Comparison of ENCODE assay signal across 1 cellular context in the genomic region with DNA sequence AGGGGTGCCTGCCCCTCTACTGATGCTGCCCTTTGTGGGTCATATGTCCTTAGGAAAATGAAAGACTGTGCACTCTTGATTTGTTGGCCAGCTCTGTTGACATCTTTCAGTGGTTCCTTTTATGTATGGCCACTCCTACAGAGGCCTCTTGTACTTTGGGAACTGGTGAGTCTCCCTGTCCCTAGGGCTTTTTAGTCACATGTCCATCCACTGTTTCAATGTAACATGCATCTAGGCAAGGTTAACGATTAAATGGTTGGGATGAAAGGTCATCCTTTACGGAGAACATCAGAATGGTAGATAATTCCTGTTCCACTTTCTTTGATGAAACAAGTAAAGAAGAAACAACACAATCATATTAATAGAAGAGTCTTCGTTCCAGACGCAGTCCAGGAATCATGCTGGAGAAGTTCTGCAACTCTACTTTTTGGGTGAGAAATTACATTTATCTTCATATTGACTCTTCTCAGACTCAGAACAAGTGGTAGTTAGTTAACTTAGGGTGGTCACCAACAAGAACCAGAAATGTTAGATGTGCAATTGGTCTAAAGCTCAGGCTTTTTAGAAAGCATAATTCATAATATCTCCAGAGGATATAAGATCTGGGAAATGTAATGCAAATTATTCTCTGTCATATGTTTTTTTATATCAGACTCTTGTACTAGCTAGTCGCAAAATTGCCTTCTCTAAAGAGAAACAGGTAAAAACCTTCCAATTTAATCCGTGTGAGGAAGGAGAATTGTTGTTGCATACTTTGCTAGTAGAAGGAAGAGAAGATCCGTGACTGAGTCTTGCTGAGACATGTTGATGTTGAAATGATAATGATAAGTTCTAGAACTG.
TF ChIP-seq lines count a peak whose summit lies in the region.

A gene (plus strand): TSS at position 194 of the 840 bp plus-strand sequence. CDS start 205 bp downstream, at position 399.

TF ChIP-seq in HepG2, 621 proteins besides CTCF, POLR2A, EP300 and RAD21 (continued from another document and continues in another):
- TF ChIP-seq, protein P1, sequence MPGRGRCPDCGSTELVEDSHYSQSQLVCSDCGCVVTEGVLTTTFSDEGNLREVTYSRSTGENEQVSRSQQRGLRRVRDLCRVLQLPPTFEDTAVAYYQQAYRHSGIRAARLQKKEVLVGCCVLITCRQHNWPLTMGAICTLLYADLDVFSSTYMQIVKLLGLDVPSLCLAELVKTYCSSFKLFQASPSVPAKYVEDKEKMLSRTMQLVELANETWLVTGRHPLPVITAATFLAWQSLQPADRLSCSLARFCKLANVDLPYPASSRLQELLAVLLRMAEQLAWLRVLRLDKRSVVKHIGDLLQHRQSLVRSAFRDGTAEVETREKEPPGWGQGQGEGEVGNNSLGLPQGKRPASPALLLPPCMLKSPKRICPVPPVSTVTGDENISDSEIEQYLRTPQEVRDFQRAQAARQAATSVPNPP (CRISPR knock-in tag; IDR thresholded peaks at IDR 0.05) = no peak
- TF ChIP-seq HOXA5 (CRISPR knock-in tag; IDR thresholded peaks at IDR 0.05) = no peak; the same call in 1 of the 2 replicates
- no peak for TF ChIP-seq NCOA5 (CRISPR knock-in tag; IDR thresholded peaks at IDR 0.05)
- TF ChIP-seq ZNF776 (CRISPR knock-in tag; IDR thresholded peaks at IDR 0.05) = no peak
- no peak for TF ChIP-seq MTA3 (CRISPR knock-in tag; IDR thresholded peaks at IDR 0.05)
- TF ChIP-seq POLR2AphosphoS2 (IDR thresholded peaks at IDR 0.05; ENCODE audit: low read depth, low read length) = no peak
- no peak for TF ChIP-seq XBP1 (CRISPR knock-in tag; IDR thresholded peaks at IDR 0.05)
- TF ChIP-seq, protein P2, sequence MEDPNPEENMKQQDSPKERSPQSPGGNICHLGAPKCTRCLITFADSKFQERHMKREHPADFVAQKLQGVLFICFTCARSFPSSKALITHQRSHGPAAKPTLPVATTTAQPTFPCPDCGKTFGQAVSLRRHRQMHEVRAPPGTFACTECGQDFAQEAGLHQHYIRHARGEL (CRISPR knock-in tag; IDR thresholded peaks at IDR 0.05) = no peak
- no peak for TF ChIP-seq HIVEP1 (CRISPR knock-in tag; IDR thresholded peaks at IDR 0.05)
- TF ChIP-seq, protein P3, sequence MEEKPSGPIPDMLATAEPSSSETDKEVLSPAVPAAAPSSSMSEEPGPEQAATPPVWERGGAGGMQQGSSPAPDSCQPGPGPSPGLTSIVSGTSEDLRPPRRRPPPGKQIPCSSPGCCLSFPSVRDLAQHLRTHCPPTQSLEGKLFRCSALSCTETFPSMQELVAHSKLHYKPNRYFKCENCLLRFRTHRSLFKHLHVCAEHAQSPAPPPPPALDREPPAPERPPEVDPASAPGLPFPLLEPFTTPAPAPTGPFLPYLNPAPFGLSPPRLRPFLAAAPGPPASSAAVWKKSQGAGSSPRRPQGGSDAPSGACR (CRISPR knock-in tag; IDR thresholded peaks at IDR 0.05) = peak; percentile 72; the same call in 1 of the 2 replicates
- TF ChIP-seq YEATS2 (CRISPR knock-in tag; IDR thresholded peaks at IDR 0.05; ENCODE audit: borderline replicate concordance) = peak; percentile 71; the same call in 1 of the 2 replicates
- TF ChIP-seq, protein P4, sequence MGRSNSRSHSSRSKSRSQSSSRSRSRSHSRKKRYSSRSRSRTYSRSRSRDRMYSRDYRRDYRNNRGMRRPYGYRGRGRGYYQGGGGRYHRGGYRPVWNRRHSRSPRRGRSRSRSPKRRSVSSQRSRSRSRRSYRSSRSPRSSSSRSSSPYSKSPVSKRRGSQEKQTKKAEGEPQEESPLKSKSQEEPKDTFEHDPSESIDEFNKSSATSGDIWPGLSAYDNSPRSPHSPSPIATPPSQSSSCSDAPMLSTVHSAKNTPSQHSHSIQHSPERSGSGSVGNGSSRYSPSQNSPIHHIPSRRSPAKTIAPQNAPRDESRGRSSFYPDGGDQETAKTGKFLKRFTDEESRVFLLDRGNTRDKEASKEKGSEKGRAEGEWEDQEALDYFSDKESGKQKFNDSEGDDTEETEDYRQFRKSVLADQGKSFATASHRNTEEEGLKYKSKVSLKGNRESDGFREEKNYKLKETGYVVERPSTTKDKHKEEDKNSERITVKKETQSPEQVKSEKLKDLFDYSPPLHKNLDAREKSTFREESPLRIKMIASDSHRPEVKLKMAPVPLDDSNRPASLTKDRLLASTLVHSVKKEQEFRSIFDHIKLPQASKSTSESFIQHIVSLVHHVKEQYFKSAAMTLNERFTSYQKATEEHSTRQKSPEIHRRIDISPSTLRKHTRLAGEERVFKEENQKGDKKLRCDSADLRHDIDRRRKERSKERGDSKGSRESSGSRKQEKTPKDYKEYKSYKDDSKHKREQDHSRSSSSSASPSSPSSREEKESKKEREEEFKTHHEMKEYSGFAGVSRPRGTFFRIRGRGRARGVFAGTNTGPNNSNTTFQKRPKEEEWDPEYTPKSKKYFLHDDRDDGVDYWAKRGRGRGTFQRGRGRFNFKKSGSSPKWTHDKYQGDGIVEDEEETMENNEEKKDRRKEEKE (IDR thresholded peaks at IDR 0.05) = no peak
- TF ChIP-seq HOXA3 (CRISPR knock-in tag; IDR thresholded peaks at IDR 0.05) = peak; percentile 59; the same call in 1 of the 2 replicates
- TF ChIP-seq ZNF660 (CRISPR knock-in tag; IDR thresholded peaks at IDR 0.05; ENCODE audit: borderline replicate concordance, low read depth) = no peak
- TF ChIP-seq JDP2 (CRISPR knock-in tag; IDR thresholded peaks at IDR 0.05; ENCODE audit: borderline replicate concordance) = no peak
- no peak; the same call in 1 of the 2 replicates for TF ChIP-seq TGIF2 (CRISPR knock-in tag; IDR thresholded peaks at IDR 0.05)
- peak; percentile 66 for TF ChIP-seq ELF3 (CRISPR knock-in tag; IDR thresholded peaks at IDR 0.05)
- peak; percentile 66; the same call in 1 of the 2 replicates for TF ChIP-seq ZNF792 (CRISPR knock-in tag; IDR thresholded peaks at IDR 0.05)
- TF ChIP-seq, protein P5, sequence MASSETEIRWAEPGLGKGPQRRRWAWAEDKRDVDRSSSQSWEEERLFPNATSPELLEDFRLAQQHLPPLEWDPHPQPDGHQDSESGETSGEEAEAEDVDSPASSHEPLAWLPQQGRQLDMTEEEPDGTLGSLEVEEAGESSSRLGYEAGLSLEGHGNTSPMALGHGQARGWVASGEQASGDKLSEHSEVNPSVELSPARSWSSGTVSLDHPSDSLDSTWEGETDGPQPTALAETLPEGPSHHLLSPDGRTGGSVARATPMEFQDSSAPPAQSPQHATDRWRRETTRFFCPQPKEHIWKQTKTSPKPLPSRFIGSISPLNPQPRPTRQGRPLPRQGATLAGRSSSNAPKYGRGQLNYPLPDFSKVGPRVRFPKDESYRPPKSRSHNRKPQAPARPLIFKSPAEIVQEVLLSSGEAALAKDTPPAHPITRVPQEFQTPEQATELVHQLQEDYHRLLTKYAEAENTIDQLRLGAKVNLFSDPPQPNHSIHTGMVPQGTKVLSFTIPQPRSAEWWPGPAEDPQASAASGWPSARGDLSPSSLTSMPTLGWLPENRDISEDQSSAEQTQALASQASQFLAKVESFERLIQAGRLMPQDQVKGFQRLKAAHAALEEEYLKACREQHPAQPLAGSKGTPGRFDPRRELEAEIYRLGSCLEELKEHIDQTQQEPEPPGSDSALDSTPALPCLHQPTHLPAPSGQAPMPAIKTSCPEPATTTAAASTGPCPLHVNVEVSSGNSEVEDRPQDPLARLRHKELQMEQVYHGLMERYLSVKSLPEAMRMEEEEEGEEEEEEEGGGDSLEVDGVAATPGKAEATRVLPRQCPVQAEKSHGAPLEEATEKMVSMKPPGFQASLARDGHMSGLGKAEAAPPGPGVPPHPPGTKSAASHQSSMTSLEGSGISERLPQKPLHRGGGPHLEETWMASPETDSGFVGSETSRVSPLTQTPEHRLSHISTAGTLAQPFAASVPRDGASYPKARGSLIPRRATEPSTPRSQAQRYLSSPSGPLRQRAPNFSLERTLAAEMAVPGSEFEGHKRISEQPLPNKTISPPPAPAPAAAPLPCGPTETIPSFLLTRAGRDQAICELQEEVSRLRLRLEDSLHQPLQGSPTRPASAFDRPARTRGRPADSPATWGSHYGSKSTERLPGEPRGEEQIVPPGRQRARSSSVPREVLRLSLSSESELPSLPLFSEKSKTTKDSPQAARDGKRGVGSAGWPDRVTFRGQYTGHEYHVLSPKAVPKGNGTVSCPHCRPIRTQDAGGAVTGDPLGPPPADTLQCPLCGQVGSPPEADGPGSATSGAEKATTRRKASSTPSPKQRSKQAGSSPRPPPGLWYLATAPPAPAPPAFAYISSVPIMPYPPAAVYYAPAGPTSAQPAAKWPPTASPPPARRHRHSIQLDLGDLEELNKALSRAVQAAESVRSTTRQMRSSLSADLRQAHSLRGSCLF (CRISPR knock-in tag; IDR thresholded peaks at IDR 0.05; ENCODE audit: borderline replicate concordance) = no peak
- TF ChIP-seq ZNF598 (CRISPR knock-in tag; IDR thresholded peaks at IDR 0.05; ENCODE audit: borderline replicate concordance) = no peak
- no peak for TF ChIP-seq XRCC5 (optimal IDR thresholded peaks at IDR 0.05; ENCODE audit: low read length)
- no peak for TF ChIP-seq NFE2L1 (CRISPR knock-in tag; IDR thresholded peaks at IDR 0.05; ENCODE audit: borderline replicate concordance)
- TF ChIP-seq, protein P6, sequence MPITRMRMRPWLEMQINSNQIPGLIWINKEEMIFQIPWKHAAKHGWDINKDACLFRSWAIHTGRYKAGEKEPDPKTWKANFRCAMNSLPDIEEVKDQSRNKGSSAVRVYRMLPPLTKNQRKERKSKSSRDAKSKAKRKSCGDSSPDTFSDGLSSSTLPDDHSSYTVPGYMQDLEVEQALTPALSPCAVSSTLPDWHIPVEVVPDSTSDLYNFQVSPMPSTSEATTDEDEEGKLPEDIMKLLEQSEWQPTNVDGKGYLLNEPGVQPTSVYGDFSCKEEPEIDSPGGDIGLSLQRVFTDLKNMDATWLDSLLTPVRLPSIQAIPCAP (CRISPR knock-in tag; IDR thresholded peaks at IDR 0.05; ENCODE audit: low read depth) = no peak
- TF ChIP-seq ZNF644 (CRISPR knock-in tag; IDR thresholded peaks at IDR 0.05; ENCODE audit: low read depth) = peak; percentile 92
- no peak for TF ChIP-seq NR1H2 (CRISPR knock-in tag; IDR thresholded peaks at IDR 0.05; ENCODE audit: borderline replicate concordance, low read depth)
- TF ChIP-seq SUZ12 (IDR thresholded peaks at IDR 0.05; ENCODE audit: low read depth, low read length) = no peak
- TF ChIP-seq MED1 (CRISPR knock-in tag; IDR thresholded peaks at IDR 0.05) = peak; percentile 88
- no peak for TF ChIP-seq HNRNPLL (IDR thresholded peaks at IDR 0.05; ENCODE audit: low read depth, low read length, poor library complexity, severe bottlenecking)
- no peak for TF ChIP-seq CC2D1A (CRISPR knock-in tag; IDR thresholded peaks at IDR 0.05)
- TF ChIP-seq, protein P7, sequence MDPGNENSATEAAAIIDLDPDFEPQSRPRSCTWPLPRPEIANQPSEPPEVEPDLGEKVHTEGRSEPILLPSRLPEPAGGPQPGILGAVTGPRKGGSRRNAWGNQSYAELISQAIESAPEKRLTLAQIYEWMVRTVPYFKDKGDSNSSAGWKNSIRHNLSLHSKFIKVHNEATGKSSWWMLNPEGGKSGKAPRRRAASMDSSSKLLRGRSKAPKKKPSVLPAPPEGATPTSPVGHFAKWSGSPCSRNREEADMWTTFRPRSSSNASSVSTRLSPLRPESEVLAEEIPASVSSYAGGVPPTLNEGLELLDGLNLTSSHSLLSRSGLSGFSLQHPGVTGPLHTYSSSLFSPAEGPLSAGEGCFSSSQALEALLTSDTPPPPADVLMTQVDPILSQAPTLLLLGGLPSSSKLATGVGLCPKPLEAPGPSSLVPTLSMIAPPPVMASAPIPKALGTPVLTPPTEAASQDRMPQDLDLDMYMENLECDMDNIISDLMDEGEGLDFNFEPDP (CRISPR knock-in tag; conservative IDR thresholded peaks at IDR 0.05) = no peak
- no peak for TF ChIP-seq ZIK1 (CRISPR knock-in tag; IDR thresholded peaks at IDR 0.05; ENCODE audit: borderline replicate concordance, low read depth)
- TF ChIP-seq PTBP1 (IDR thresholded peaks at IDR 0.05; ENCODE audit: low read depth, low read length, poor library complexity, severe bottlenecking) = no peak
- TF ChIP-seq HCFC1 (IDR thresholded peaks at IDR 0.05; ENCODE audit: low read depth, low read length) = no peak
- TF ChIP-seq PRMT3 (CRISPR knock-in tag; IDR thresholded peaks at IDR 0.05; ENCODE audit: borderline replicate concordance, low read depth) = no peak
- no peak for TF ChIP-seq SSRP1 (CRISPR knock-in tag; IDR thresholded peaks at IDR 0.05)
- TF ChIP-seq ZBTB38 (CRISPR knock-in tag; IDR thresholded peaks at IDR 0.05) = no peak
- peak; percentile 83 for TF ChIP-seq NR2F6 (IDR thresholded peaks at IDR 0.05)
- TF ChIP-seq NR2F6 (CRISPR knock-in tag; IDR thresholded peaks at IDR 0.05) = peak; percentile 90
- no peak for TF ChIP-seq ZNF556 (CRISPR knock-in tag; IDR thresholded peaks at IDR 0.05; ENCODE audit: borderline replicate concordance)
- no peak for TF ChIP-seq ZNF224 (CRISPR knock-in tag; IDR thresholded peaks at IDR 0.05)
- TF ChIP-seq, protein P8, sequence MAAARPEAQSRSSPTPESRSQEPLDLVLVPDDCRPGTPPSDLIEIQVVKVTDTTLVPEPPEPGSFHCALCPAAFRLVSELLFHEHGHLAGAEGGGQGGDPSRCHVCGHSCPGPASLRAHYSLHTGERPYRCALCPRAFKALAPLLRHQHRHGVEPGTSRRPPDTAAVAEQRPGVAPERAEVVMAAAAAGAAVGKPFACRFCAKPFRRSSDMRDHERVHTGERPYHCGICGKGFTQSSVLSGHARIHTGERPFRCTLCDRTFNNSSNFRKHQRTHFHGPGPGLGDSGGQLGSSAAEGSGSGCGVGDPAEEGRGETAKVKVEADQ (CRISPR knock-in tag; IDR thresholded peaks at IDR 0.05; ENCODE audit: borderline replicate concordance) = peak; percentile 64; the same call in 1 of the 2 replicates
- TF ChIP-seq, protein P9, sequence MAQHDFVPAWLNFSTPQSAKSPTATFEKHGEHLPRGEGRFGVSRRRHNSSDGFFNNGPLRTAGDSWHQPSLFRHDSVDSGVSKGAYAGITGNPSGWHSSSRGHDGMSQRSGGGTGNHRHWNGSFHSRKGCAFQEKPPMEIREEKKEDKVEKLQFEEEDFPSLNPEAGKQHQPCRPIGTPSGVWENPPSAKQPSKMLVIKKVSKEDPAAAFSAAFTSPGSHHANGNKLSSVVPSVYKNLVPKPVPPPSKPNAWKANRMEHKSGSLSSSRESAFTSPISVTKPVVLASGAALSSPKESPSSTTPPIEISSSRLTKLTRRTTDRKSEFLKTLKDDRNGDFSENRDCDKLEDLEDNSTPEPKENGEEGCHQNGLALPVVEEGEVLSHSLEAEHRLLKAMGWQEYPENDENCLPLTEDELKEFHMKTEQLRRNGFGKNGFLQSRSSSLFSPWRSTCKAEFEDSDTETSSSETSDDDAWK (CRISPR knock-in tag; IDR thresholded peaks at IDR 0.05) = no peak
- TF ChIP-seq, protein P10, sequence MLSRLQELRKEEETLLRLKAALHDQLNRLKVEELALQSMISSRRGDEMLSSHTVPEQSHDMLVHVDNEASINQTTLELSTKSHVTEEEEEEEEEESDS (CRISPR knock-in tag; IDR thresholded peaks at IDR 0.05; ENCODE audit: borderline replicate concordance) = no peak
- TF ChIP-seq, protein P11, sequence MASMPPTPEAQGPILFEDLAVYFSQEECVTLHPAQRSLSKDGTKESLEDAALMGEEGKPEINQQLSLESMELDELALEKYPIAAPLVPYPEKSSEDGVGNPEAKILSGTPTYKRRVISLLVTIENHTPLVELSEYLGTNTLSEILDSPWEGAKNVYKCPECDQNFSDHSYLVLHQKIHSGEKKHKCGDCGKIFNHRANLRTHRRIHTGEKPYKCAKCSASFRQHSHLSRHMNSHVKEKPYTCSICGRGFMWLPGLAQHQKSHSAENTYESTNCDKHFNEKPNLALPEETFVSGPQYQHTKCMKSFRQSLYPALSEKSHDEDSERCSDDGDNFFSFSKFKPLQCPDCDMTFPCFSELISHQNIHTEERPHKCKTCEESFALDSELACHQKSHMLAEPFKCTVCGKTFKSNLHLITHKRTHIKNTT (CRISPR knock-in tag; IDR thresholded peaks at IDR 0.05) = no peak
- no peak for TF ChIP-seq CHCHD3 (CRISPR knock-in tag; IDR thresholded peaks at IDR 0.05)
- no peak for TF ChIP-seq AHR (CRISPR knock-in tag; IDR thresholded peaks at IDR 0.05)
- no peak for TF ChIP-seq MYC (CRISPR knock-in tag; IDR thresholded peaks at IDR 0.05; ENCODE audit: borderline replicate concordance)
